In genomic region chr12:46459111-46459510, GRCh38 we compare ENCODE assay signal across 9 cellular contexts.
DNase-seq lines count a peak whose midpoint lies in the region; ATAC-seq and TF ChIP-seq lines count a peak whose summit lies in the region.
"Had no signal": no experiment of that assay in that cellular context is flagged by ENCODE, and none has a peak within 500 bp of the region (broad histone marks: within the 10 kb centered on the region; RNA-seq: fewer than 3 reads in every experiment).

No MANE protein-coding gene starts in this region.

- H3K4me1 ChIP-seq in Caco-2, result peaks cover 31% of the 10 kb centered on the region
- peaks cover 4 to 67% (median 47%) of the 10 kb centered on the region in 9 donors for H3K4me1 ChIP-seq in heart right ventricle

- H3K4me3 ChIP-seq in Caco-2 (ENCODE audit: low read depth, low read length) (no peak overlapping the region), heart right ventricle (no peak overlapping the region)
- H3K4me3 ChIP-seq: A549 had no signal

- 64 to 73% methylated on average over 4 of the region's 4 CpGs for WGBS in heart right ventricle, 2 donors

- H3K27ac Mint-ChIP-seq in activated CD4-positive, alpha-beta T cell treated with anti-CD3 and anti-CD28 coated beads, Interleukin-2, amount 10 ng/mL, durations not matched to agents 24 days and 14 days, result peak overlapping the region; percentile 99
- H3K27ac Mint-ChIP-seq in activated B cell treated with CpG ODN at 0.5 μM for 24 hours, result peak overlapping the region; percentile 93
- H3K27ac Mint-ChIP-seq in stimulated activated naive B cell treated with anti-CD40 and anti-IgM and Interleukin-4, amounts not matched to agents 10 μg/mL and 1 μg/mL and 100 μg/mL, for 72 hours, result peak overlapping the region; percentile 27
- H3K27ac Mint-ChIP-seq in Caco-2 (ENCODE audit: unreplicated experiment), result no peak overlapping the region

- H3K36me3 ChIP-seq in Caco-2 (ENCODE audit: control insufficient read depth, insufficient read depth, low read length) (no peaks in the 10 kb centered on the region), heart right ventricle (no peaks in the 10 kb centered on the region)

- H3K4me3 Mint-ChIP-seq in activated CD4-positive, alpha-beta T cell treated with anti-CD3 and anti-CD28 coated beads, Interleukin-2, amount 10 ng/mL, durations not matched to agents 24 days and 14 days, result peak overlapping the region; percentile 85
- H3K4me3 Mint-ChIP-seq in activated B cell treated with CpG ODN at 0.5 μM for 24 hours (peak overlapping the region; percentile 24), Caco-2 (ENCODE audit: unreplicated experiment) (no peak overlapping the region)
- peak overlapping the region; percentile 22 to 51 for H3K4me3 Mint-ChIP-seq in stimulated activated naive B cell treated with anti-CD40 and anti-IgM and Interleukin-4, amounts not matched to agents 10 μg/mL and 1 μg/mL and 100 μg/mL, for 72 hours

- no peaks in the 10 kb centered on the region for H3K36me3 Mint-ChIP-seq in activated CD4-positive, alpha-beta T cell treated with anti-CD3 and anti-CD28 coated beads, Interleukin-2, amount 10 ng/mL, durations not matched to agents 24 days and 14 days (ENCODE audit: low read depth)
- H3K36me3 Mint-ChIP-seq in activated B cell treated with CpG ODN at 0.5 μM for 24 hours (ENCODE audit: low read depth), result no peaks in the 10 kb centered on the region
- H3K36me3 Mint-ChIP-seq in stimulated activated naive B cell treated with anti-CD40 and anti-IgM and Interleukin-4, amounts not matched to agents 10 μg/mL and 1 μg/mL and 100 μg/mL, for 72 hours, result no peaks in the 10 kb centered on the region
- no peaks in the 10 kb centered on the region for H3K36me3 Mint-ChIP-seq in Caco-2 (ENCODE audit: insufficient read depth, unreplicated experiment)

- TF ChIP-seq CTCF in activated B cell treated with CpG ODN at 0.5 μM for 24 hours (IDR thresholded peaks at IDR 0.05) (no peak), Caco-2 (IDR thresholded peaks at IDR 0.05; ENCODE audit: insufficient read depth in 1 of 2, low read depth in 1 of 2, low read length in 1 of 2, severe bottlenecking in 1 of 2, unreplicated experiment in 1 of 2) (no peak), heart right ventricle (IDR thresholded peaks at IDR 0.05) (no peak)

- CTCF ChIA-PET in activated B cell treated with CpG ODN at 0.5 μM for 24 hours (lab: Charles Lee) (no interaction called here), Caco-2 (lab: Charles Lee) (no interaction called here)

- no peaks in the 10 kb centered on the region for H3K9me3 ChIP-seq in Caco-2
- no peaks in the 10 kb centered on the region for H3K9me3 ChIP-seq in heart right ventricle
- H3K9me3 ChIP-seq: A549 had no signal

- H3K27ac ChIP-seq in heart right ventricle, result peak overlapping the region in 3 of 10 donors; percentile 24 to 60 (median 31)

- H3K27me3 Mint-ChIP-seq in activated CD4-positive, alpha-beta T cell treated with anti-CD3 and anti-CD28 coated beads, Interleukin-2, amount 10 ng/mL, durations not matched to agents 24 days and 14 days, result no peaks in the 10 kb centered on the region
- H3K27me3 Mint-ChIP-seq in activated B cell treated with CpG ODN at 0.5 μM for 24 hours (no peaks in the 10 kb centered on the region), Caco-2 (ENCODE audit: insufficient read depth, unreplicated experiment) (no peaks in the 10 kb centered on the region)
- H3K27me3 Mint-ChIP-seq in stimulated activated naive B cell treated with anti-CD40 and anti-IgM and Interleukin-4, amounts not matched to agents 10 μg/mL and 1 μg/mL and 100 μg/mL, for 72 hours, result no peaks in the 10 kb centered on the region

- ATAC-seq in activated B cell treated with CpG ODN at 0.5 μM for 24 hours (ENCODE audit: low read depth) (no peak), heart right ventricle (no peak), GM18517 (IDR thresholded peaks at IDR 0.05; ENCODE audit: unreplicated experiment) (no peak)
- ATAC-seq in stimulated activated naive B cell treated with anti-CD40 and anti-IgM and Interleukin-4, amounts not matched to agents 10 μg/mL and 1 μg/mL and 100 μg/mL, for 72 hours (replicated peaks), result peak; percentile 10 to 23
- ATAC-seq: A549 had no signal

- peaks cover 58% of the 10 kb centered on the region for H3K4me1 Mint-ChIP-seq in activated CD4-positive, alpha-beta T cell treated with anti-CD3 and anti-CD28 coated beads, Interleukin-2, amount 10 ng/mL, durations not matched to agents 24 days and 14 days
- H3K4me1 Mint-ChIP-seq in activated B cell treated with CpG ODN at 0.5 μM for 24 hours, result peaks cover 71% of the 10 kb centered on the region
- peaks cover 45 to 68% of the 10 kb centered on the region in 2 donors for H3K4me1 Mint-ChIP-seq in stimulated activated naive B cell treated with anti-CD40 and anti-IgM and Interleukin-4, amounts not matched to agents 10 μg/mL and 1 μg/mL and 100 μg/mL, for 72 hours
- H3K4me1 Mint-ChIP-seq in Caco-2 (ENCODE audit: low read depth, unreplicated experiment), result peaks cover 23% of the 10 kb centered on the region

- no TSS peak for BruUV-seq in Caco-2 (replicated peaks; lab: Mats Ljungman, UMichigan)

- no peaks in the 10 kb centered on the region for H3K9me3 Mint-ChIP-seq in activated CD4-positive, alpha-beta T cell treated with anti-CD3 and anti-CD28 coated beads, Interleukin-2, amount 10 ng/mL, durations not matched to agents 24 days and 14 days
- H3K9me3 Mint-ChIP-seq in activated B cell treated with CpG ODN at 0.5 μM for 24 hours, result no peaks in the 10 kb centered on the region
- no peaks in the 10 kb centered on the region for H3K9me3 Mint-ChIP-seq in stimulated activated naive B cell treated with anti-CD40 and anti-IgM and Interleukin-4, amounts not matched to agents 10 μg/mL and 1 μg/mL and 100 μg/mL, for 72 hours
- H3K9me3 Mint-ChIP-seq in Caco-2 (ENCODE audit: unreplicated experiment), result no peaks in the 10 kb centered on the region

- intact Hi-C loops in activated CD4-positive, alpha-beta T cell treated with anti-CD3 and anti-CD28 coated beads, Interleukin-2, amount 10 ng/mL, durations not matched to agents 24 days and 14 days (cut with micrococcal nuclease), result loop anchor here (1.0 to 10.0 kb wide), 11 partner anchors 58 to 1353 kb away; partner anchors contain the start of genes SCAF11, SLC38A1 and SLC38A2
- intact Hi-C loops in activated B cell treated with CpG ODN at 0.5 μM for 24 hours (cut with micrococcal nuclease) (no loop called here), Caco-2 (cut with micrococcal nuclease; ENCODE audit: unreplicated experiment) (no loop called here), heart right ventricle (cut with DNase I) (loop anchor here in 1 of 10 donors (10.0 kb wide), 1 partner anchor 74 kb away; no protein-coding TSS in a partner anchor)

- H3K27me3 ChIP-seq in Caco-2 (replicated peaks; ENCODE audit: control insufficient read depth, insufficient read depth, low read length), result no peaks in the 10 kb centered on the region
- H3K27me3 ChIP-seq in heart right ventricle, result no peaks in the 10 kb centered on the region

- DNase-seq in activated CD4-positive, alpha-beta T cell treated with anti-CD3 and anti-CD28 coated beads, Interleukin-2, amount 10 ng/mL, durations not matched to agents 24 days and 14 days, result peak; percentile 81
- no peak for DNase-seq in activated CD4-positive, alpha-beta T cell treated with anti-CD3 and anti-CD28 coated beads, Interleukin-2, amount 50 U/mL, for 1 hour
- no peak for DNase-seq in activated B cell treated with CpG ODN at 0.5 μM for 24 hours
- peak; percentile 41 for DNase-seq in fibroblast of peridontal ligament (ENCODE audit: extremely low read depth)
- DNase-seq in stimulated activated naive B cell treated with anti-CD40 and anti-IgM and Interleukin-4, amounts not matched to agents 10 μg/mL and 1 μg/mL and 100 μg/mL, for 72 hours, result no peak
- no peak for DNase-seq in Caco-2
- DNase-seq in heart right ventricle, result no peak

- POLR2A ChIA-PET in activated B cell treated with CpG ODN at 0.5 μM for 24 hours (lab: Charles Lee) (interaction anchor here (1.8 to 2.6 kb wide), 2 partner anchors 25 to 87 kb away, joined by 4 to 23 read pairs; partner anchors contain the start of gene SLC38A2), Caco-2 (lab: Charles Lee) (no interaction called here)

Comparison
In these comparisons a context has a peak if more than half of its experiments do, and no peak if none do; other contexts are left out.
1. DNase-seq: peak in activated CD4-positive, alpha-beta T cell treated with anti-CD3 and anti-CD28 coated beads, Interleukin-2, amount 10 ng/mL, durations not matched to agents 24 days and 14 days (single experiment) and fibroblast of peridontal ligament (single experiment); none in activated CD4-positive, alpha-beta T cell treated with anti-CD3 and anti-CD28 coated beads, Interleukin-2, amount 50 U/mL, for 1 hour (single experiment), activated B cell treated with CpG ODN at 0.5 μM for 24 hours (single experiment), stimulated activated naive B cell treated with anti-CD40 and anti-IgM and Interleukin-4, amounts not matched to agents 10 μg/mL and 1 μg/mL and 100 μg/mL, for 72 hours (single experiment), Caco-2 (0 of 2) and heart right ventricle (0 of 2).
2. ATAC-seq: peak in stimulated activated naive B cell treated with anti-CD40 and anti-IgM and Interleukin-4, amounts not matched to agents 10 μg/mL and 1 μg/mL and 100 μg/mL, for 72 hours (2 of 2); none in activated B cell treated with CpG ODN at 0.5 μM for 24 hours (single experiment), heart right ventricle (0 of 8) and GM18517 (single experiment).